In the genomic region with DNA sequence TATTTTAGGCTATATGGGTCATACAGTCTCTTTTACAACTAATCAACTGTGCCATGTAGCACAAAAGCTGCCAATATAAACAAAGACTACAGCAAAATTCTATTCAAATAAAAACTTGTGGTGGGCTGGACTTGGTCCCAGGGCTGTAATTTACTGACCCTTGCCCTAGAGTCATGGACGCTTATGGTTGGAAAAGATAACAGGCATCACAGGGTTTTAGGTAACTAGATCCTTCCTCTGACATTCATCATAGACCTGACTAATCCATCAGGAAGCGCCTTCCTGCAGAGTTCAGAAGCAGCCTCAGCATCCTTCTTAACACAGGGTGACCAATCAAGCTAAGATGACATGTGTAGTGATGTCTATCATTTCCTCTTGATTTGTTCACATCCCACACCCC, we compare ENCODE assay signal across 22 cellular contexts. TPM values are rescaled to one million over a fixed set of nuclear protein-coding genes. Genes with fewer than 3 reads are reported as not detected.
"Had no signal": no experiment of that assay in that cellular context is flagged by ENCODE, and none has a peak within 500 bp of the region (broad histone marks: within the 10 kb centered on the region; RNA-seq: fewer than 3 reads in every experiment).

No MANE protein-coding gene starts in this region.

- H3K4me3 ChIP-seq: adrenal gland, body of pancreas, coronary artery, gastrocnemius medialis, heart left ventricle, left lung, right atrium auricular region, upper lobe of left lung had no signal

- H3K4me1 ChIP-seq: body of pancreas, gastrocnemius medialis, heart left ventricle, right atrium auricular region had no signal

- ATAC-seq: activated CD8-positive, alpha-beta T cell treated with anti-CD3 and anti-CD28 coated beads for 36 hours; body of pancreas; gastrocnemius medialis; heart left ventricle; left lung; natural killer cell treated with Interleukin-12 subunit alpha and Interleukin-12 subunit beta and Interleukin-15 and Interleukin-18, amount 100 ng/mL, for 72 hours; T-helper 17 cell; WTC11 had no signal

- H3K36me3 ChIP-seq: adrenal gland, gastrocnemius medialis, heart left ventricle, left lung, right atrium auricular region, upper lobe of left lung had no signal

- H3K27ac ChIP-seq: body of pancreas, coronary artery, gastrocnemius medialis, heart left ventricle, left lung, right atrium auricular region, upper lobe of left lung had no signal

- H3K9me3 ChIP-seq: adrenal gland, gastrocnemius medialis had no signal

- H3K27me3 ChIP-seq: adrenal gland, body of pancreas, gastrocnemius medialis, heart left ventricle, right atrium auricular region, upper lobe of left lung had no signal

- DNase-seq: activated CD4-positive, alpha-beta T cell treated with anti-CD3 and anti-CD28 coated beads for 4 hours; activated CD8-positive, alpha-beta memory T cell treated with anti-CD3 and anti-CD28 coated beads, Interleukin-2, amount 50 U/mL, for 4 hours; activated CD8-positive, alpha-beta T cell treated with anti-CD3 and anti-CD28 coated beads for 36 hours; activated effector memory CD4-positive, alpha-beta T cell treated with anti-CD3 and anti-CD28 coated beads, Interleukin-2, amount 50 U/mL, for 16 hours; activated T-cell treated with anti-CD3 and anti-CD28 coated beads, Interleukin-2, amount 50 U/mL, for 48 hours; body of pancreas; central memory CD4-positive, alpha-beta T cell; effector CD8-positive, alpha-beta T cell; gastrocnemius medialis; heart left ventricle; left lung; mesendoderm; T-helper 17 cell; upper lobe of left lung had no signal

RNA-seq across cellular contexts. Expression of gene TECTB, which starts 59.5 kb away (rescaled TPM):
- total RNA-seq: activated CD8-positive, alpha-beta T cell treated with anti-CD3 and anti-CD28 coated beads for 36 hours; adrenal gland; body of pancreas; fibroblast of lung; gastrocnemius medialis; heart left ventricle; left lung; natural killer cell treated with Interleukin-12 subunit alpha and Interleukin-12 subunit beta and Interleukin-15 and Interleukin-18, amount 100 ng/mL, for 72 hours; posterior vena cava; right atrium auricular region; T-helper 17 cell; temporal lobe; upper lobe of left lung; WTC11 had no signal
- polyA plus RNA-seq: adrenal gland, fibroblast of lung, heart left ventricle had no signal
